ENCODE assay signal across 20 cellular contexts in the genomic region with DNA sequence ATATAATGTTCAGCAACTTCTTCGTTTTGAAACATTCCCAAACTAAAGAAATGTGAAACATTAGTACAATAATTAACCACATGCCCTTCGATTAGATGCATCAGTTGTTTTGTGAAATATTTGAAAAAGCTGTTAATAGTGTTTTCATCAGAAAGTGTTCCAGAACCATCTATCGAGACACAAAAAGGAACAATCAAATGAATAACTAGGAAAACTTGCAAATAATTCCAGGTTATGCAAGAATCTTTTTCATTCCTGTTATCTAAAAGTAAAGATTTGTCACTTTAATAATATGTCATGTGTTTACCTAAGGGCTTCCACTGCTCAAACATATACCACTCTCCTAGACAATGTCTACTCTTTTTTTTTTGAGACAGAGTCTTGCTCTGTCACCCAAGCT.
DNase-seq lines count a peak whose midpoint lies in the region; ATAC-seq, FAIRE-seq and TF ChIP-seq lines count a peak whose summit lies in the region.
"Had no signal": no experiment of that assay in that cellular context is flagged by ENCODE, and none has a peak within 500 bp of the region (broad histone marks: within the 10 kb centered on the region; RNA-seq: fewer than 3 reads in every experiment).

No MANE protein-coding gene starts in this region.

- DNase-seq in HuH-7 (ENCODE audit: low spot score) (peak; percentile 4), astrocyte (ENCODE audit: low read depth) (peak; percentile 11), kidney glomerular epithelial cell (lab: John Stamatoyannopoulos, UW) (peak; percentile 27), superior temporal gyrus (ENCODE audit: extremely low spot score) (no peak), esophagus muscularis mucosa (ENCODE audit: extremely low spot score) (no peak)
- DNase-seq in naive thymus-derived CD8-positive, alpha-beta T cell, result no peak
- DNase-seq: AML-193; CD8-positive, alpha-beta memory T cell; DMS79 treated with DMSO at 0.1 percent for 48 hours; GOT3; HCEC 1CT; NCI-H1694; NCI-H2081; NCI-H2171; NCI-H526 had no signal

- TF ChIP-seq POLR2A in esophagus muscularis mucosa (IDR thresholded peaks at IDR 0.05; ENCODE audit: low read depth), result no peak

- H3K79me2 ChIP-seq in astrocyte (ENCODE audit: insufficient read depth, low read length), result no peaks in the 10 kb centered on the region

- H3K9me3 ChIP-seq in astrocyte (ENCODE audit: insufficient read depth, low read depth, low read length) (no peaks in the 10 kb centered on the region), esophagus muscularis mucosa (no peaks in the 10 kb centered on the region)
- H3K9me3 ChIP-seq: SJSA1 had no signal

- POLR2A ChIA-PET in naive thymus-derived CD8-positive, alpha-beta T cell (lab: Charles Lee), result no interaction called here

- no peak for FAIRE-seq in astrocyte (lab: Jason Lieb, UNC)
- FAIRE-seq: GM12878 had no signal

- H3K4me3 ChIP-seq in astrocyte (ENCODE audit: insufficient read depth, low read depth, low read length) (no peak overlapping the region), esophagus muscularis mucosa (no peak overlapping the region)
- H3K4me3 ChIP-seq: GM12878, SJSA1 had no signal

- H3K27ac Mint-ChIP-seq in astrocyte (ENCODE audit: unreplicated experiment), result no peak overlapping the region
- no peak overlapping the region for H3K27ac Mint-ChIP-seq in naive thymus-derived CD8-positive, alpha-beta T cell
- H3K27ac Mint-ChIP-seq: CD8-positive, alpha-beta memory T cell had no signal

- H3K27ac ChIP-seq in astrocyte (ENCODE audit: low read depth, low read length) (no peak overlapping the region), esophagus muscularis mucosa (replicated peaks in 1 of 4) (no peak overlapping the region)
- H3K27ac ChIP-seq: C4-2B, SJSA1 had no signal

- TF ChIP-seq CTCF in astrocyte (IDR thresholded peaks at IDR 0.05; ENCODE audit: insufficient read depth, low read depth, low read length), result no peak
- TF ChIP-seq CTCF in esophagus muscularis mucosa (IDR thresholded peaks at IDR 0.05), result no peak

- H3K27me3 ChIP-seq in astrocyte (ENCODE audit: insufficient read depth, low read length), result no peaks in the 10 kb centered on the region
- H3K27me3 ChIP-seq in esophagus muscularis mucosa, result no peaks in the 10 kb centered on the region
- H3K27me3 ChIP-seq: SJSA1 had no signal

- H3K36me3 Mint-ChIP-seq in astrocyte (ENCODE audit: low read depth, unreplicated experiment), result no peaks in the 10 kb centered on the region
- no peaks in the 10 kb centered on the region for H3K36me3 Mint-ChIP-seq in naive thymus-derived CD8-positive, alpha-beta T cell
- H3K36me3 Mint-ChIP-seq: CD8-positive, alpha-beta memory T cell had no signal

- intact Hi-C loops in esophagus muscularis mucosa (cut with DNase I), result no loop called here

- no peaks in the 10 kb centered on the region for H3K27me3 Mint-ChIP-seq in astrocyte (ENCODE audit: low read depth, unreplicated experiment)
- no peaks in the 10 kb centered on the region for H3K27me3 Mint-ChIP-seq in naive thymus-derived CD8-positive, alpha-beta T cell
- H3K27me3 Mint-ChIP-seq: CD8-positive, alpha-beta memory T cell had no signal

- H3K9ac ChIP-seq in astrocyte (ENCODE audit: low read length), result no peak overlapping the region

- TF ChIP-seq EP300 in esophagus muscularis mucosa (IDR thresholded peaks at IDR 0.05), result no peak

- WGBS in esophagus muscularis mucosa, result 87% methylated on average over 3 of the region's 3 CpGs

- no peak overlapping the region for H3K4me2 ChIP-seq in astrocyte (ENCODE audit: low read length)

- H3K4me1 ChIP-seq in astrocyte (ENCODE audit: insufficient read depth, low read length) (peaks cover 27% of the 10 kb centered on the region), esophagus muscularis mucosa (peaks cover 3 to 17% (median 10%) of the 10 kb centered on the region in 4 donors)

- no peaks in the 10 kb centered on the region for H3K9me3 Mint-ChIP-seq in astrocyte (ENCODE audit: unreplicated experiment)
- H3K9me3 Mint-ChIP-seq in naive thymus-derived CD8-positive, alpha-beta T cell, result peaks cover 0 to 17% (median 7%) of the 10 kb centered on the region in 9 donors

- H4K20me1 ChIP-seq in astrocyte (ENCODE audit: insufficient read depth, low read length), result no peaks in the 10 kb centered on the region

- no peak overlapping the region for H3K4me3 Mint-ChIP-seq in astrocyte (ENCODE audit: unreplicated experiment)
- H3K4me3 Mint-ChIP-seq in naive thymus-derived CD8-positive, alpha-beta T cell, result no peak overlapping the region
- H3K4me3 Mint-ChIP-seq: CD8-positive, alpha-beta memory T cell had no signal

- H3K36me3 ChIP-seq in astrocyte (ENCODE audit: insufficient read depth, low read length), result no peaks in the 10 kb centered on the region
- H3K36me3 ChIP-seq in esophagus muscularis mucosa, result no peaks in the 10 kb centered on the region

- no peak overlapping the region for H2AFZ ChIP-seq in astrocyte (ENCODE audit: low read depth, low read length)

- ATAC-seq in naive thymus-derived CD8-positive, alpha-beta T cell, result no peak
- no peak for ATAC-seq in GM18907 (IDR thresholded peaks at IDR 0.05; ENCODE audit: unreplicated experiment)
- ATAC-seq: GM12878, Right ventricle myocardium inferior had no signal

- H3K4me1 Mint-ChIP-seq in astrocyte (ENCODE audit: low read depth, unreplicated experiment), result peaks cover 35% of the 10 kb centered on the region
- no peaks in the 10 kb centered on the region for H3K4me1 Mint-ChIP-seq in naive thymus-derived CD8-positive, alpha-beta T cell
- H3K4me1 Mint-ChIP-seq: CD8-positive, alpha-beta memory T cell had no signal

Comparison
In these comparisons a context has a peak if more than half of its experiments do, and no peak if none do; other contexts are left out.
1. DNase-seq: peak in HuH-7 (single experiment), astrocyte (single experiment) and kidney glomerular epithelial cell (single experiment); none in superior temporal gyrus (single experiment), naive thymus-derived CD8-positive, alpha-beta T cell (0 of 10) and esophagus muscularis mucosa (single experiment).